Comparison of ENCODE assay signal across 19 cellular contexts in the genomic region with DNA sequence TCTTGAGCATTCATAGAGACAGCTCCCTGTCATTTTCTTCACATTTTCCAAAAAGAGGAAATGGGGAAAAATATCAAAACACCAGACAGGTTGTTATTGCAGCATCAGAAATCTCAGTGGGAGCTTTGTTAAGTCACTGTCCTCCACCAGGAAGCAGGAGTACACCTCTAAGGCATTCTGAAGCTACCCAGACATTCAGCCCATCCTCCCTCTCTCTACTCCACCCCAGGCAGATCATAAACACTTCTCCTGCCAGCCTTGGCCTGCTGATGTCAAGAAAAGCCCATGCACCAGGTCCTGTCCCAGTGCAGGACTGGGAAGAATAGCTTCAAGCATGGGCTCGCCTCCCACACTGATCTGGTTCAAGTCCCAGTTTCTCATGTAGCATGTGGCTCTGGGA.
DNase-seq lines count a peak whose midpoint lies in the region; ATAC-seq and TF ChIP-seq lines count a peak whose summit lies in the region.
"Had no signal": no experiment of that assay in that cellular context is flagged by ENCODE, and none has a peak within 500 bp of the region (broad histone marks: within the 10 kb centered on the region; RNA-seq: fewer than 3 reads in every experiment).

No MANE protein-coding gene starts in this region.

- H3K27me3 Mint-ChIP-seq in activated CD4-positive, alpha-beta T cell treated with anti-CD3 and anti-CD28 coated beads, Interleukin-2, amount 10 ng/mL, durations not matched to agents 24 days and 14 days, result no peaks in the 10 kb centered on the region
- H3K27me3 Mint-ChIP-seq in CD4-positive, alpha-beta T cell, result no peaks in the 10 kb centered on the region
- H3K27me3 Mint-ChIP-seq in T-helper 2 cell treated with Interferon-gamma antibody and Interleukin-4, amounts not matched to agents 5 μg/mL and 100 μg/mL, for 36 hours (ENCODE audit: low read depth), result no peaks in the 10 kb centered on the region
- H3K27me3 Mint-ChIP-seq in activated naive CD8-positive, alpha-beta T cell treated with anti-CD3 and anti-CD28 coated beads, Interleukin-2, amount 50 U/mL, for 24 hours, result no peaks in the 10 kb centered on the region

- H3K79me2 ChIP-seq in osteoblast (ENCODE audit: insufficient read depth, low read length), result no peaks in the 10 kb centered on the region

- H3K4me2 ChIP-seq in osteoblast (ENCODE audit: insufficient read depth, low read length), result no peak overlapping the region

- no peak for TF ChIP-seq CTCF in CD4-positive, alpha-beta T cell (IDR thresholded peaks at IDR 0.05)
- no peak for TF ChIP-seq CTCF in osteoblast (IDR thresholded peaks at IDR 0.05; ENCODE audit: extremely low read depth, low read depth, low read length)

- H3K4me1 ChIP-seq in osteoblast (ENCODE audit: insufficient read depth, low read length), result no peaks in the 10 kb centered on the region
- H3K4me1 ChIP-seq: thyroid gland had no signal

- peaks cover 34% of the 10 kb centered on the region for H3K4me1 Mint-ChIP-seq in activated CD4-positive, alpha-beta T cell treated with anti-CD3 and anti-CD28 coated beads, Interleukin-2, amount 10 ng/mL, durations not matched to agents 24 days and 14 days
- H3K4me1 Mint-ChIP-seq in CD4-positive, alpha-beta T cell (ENCODE audit: low read depth), result peaks cover 85% of the 10 kb centered on the region
- peaks cover 41% of the 10 kb centered on the region for H3K4me1 Mint-ChIP-seq in T-helper 2 cell treated with Interferon-gamma antibody and Interleukin-4, amounts not matched to agents 5 μg/mL and 100 μg/mL, for 36 hours (ENCODE audit: low read depth)
- H3K4me1 Mint-ChIP-seq in activated naive CD8-positive, alpha-beta T cell treated with anti-CD3 and anti-CD28 coated beads, Interleukin-2, amount 50 U/mL, for 24 hours, result peaks cover 47% of the 10 kb centered on the region

- POLR2A ChIA-PET in CD4-positive, alpha-beta T cell (lab: Charles Lee), result interaction anchor here (0.6 to 5.4 kb wide), 13 partner anchors 17 to 1277 kb away, joined by 3 to 44 read pairs (median 4); partner anchors contain the start of gene BCL11B

- no peak overlapping the region for H3K4me3 ChIP-seq in osteoblast (ENCODE audit: insufficient read depth, low read length)
- H3K4me3 ChIP-seq: GM23248, thyroid gland had no signal

- H3K27me3 ChIP-seq in CD4-positive, alpha-beta T cell (ENCODE audit: control insufficient read depth, insufficient read depth, low read length), result no peaks in the 10 kb centered on the region
- no peaks in the 10 kb centered on the region for H3K27me3 ChIP-seq in osteoblast (ENCODE audit: insufficient read depth, low read length)
- H3K27me3 ChIP-seq: thyroid gland had no signal

- CTCF ChIA-PET in CD4-positive, alpha-beta T cell (lab: Charles Lee), result interaction anchor here (1.0 to 1.6 kb wide), 3 partner anchors 14 to 22 kb away, joined by 3 to 10 read pairs (median 3); no protein-coding TSS in a partner anchor

- H3K36me3 ChIP-seq in osteoblast (ENCODE audit: insufficient read depth, low read length), result no peaks in the 10 kb centered on the region
- H3K36me3 ChIP-seq: thyroid gland had no signal

- no peaks in the 10 kb centered on the region for H3K9me3 ChIP-seq in CD4-positive, alpha-beta T cell (ENCODE audit: control insufficient read depth, low read length)
- H3K9me3 ChIP-seq in osteoblast (ENCODE audit: low read depth, low read length), result no peaks in the 10 kb centered on the region
- H3K9me3 ChIP-seq: thyroid gland had no signal

- H4K20me1 ChIP-seq in osteoblast (ENCODE audit: insufficient read depth, low read length), result no peaks in the 10 kb centered on the region

- peaks cover 14% of the 10 kb centered on the region for H3K9me3 Mint-ChIP-seq in activated CD4-positive, alpha-beta T cell treated with anti-CD3 and anti-CD28 coated beads, Interleukin-2, amount 10 ng/mL, durations not matched to agents 24 days and 14 days
- peaks cover 2% of the 10 kb centered on the region for H3K9me3 Mint-ChIP-seq in CD4-positive, alpha-beta T cell
- peaks cover 4% of the 10 kb centered on the region for H3K9me3 Mint-ChIP-seq in T-helper 2 cell treated with Interferon-gamma antibody and Interleukin-4, amounts not matched to agents 5 μg/mL and 100 μg/mL, for 36 hours
- peaks cover 8% of the 10 kb centered on the region for H3K9me3 Mint-ChIP-seq in activated naive CD8-positive, alpha-beta T cell treated with anti-CD3 and anti-CD28 coated beads, Interleukin-2, amount 50 U/mL, for 24 hours

- no peak overlapping the region for H2AFZ ChIP-seq in osteoblast (ENCODE audit: low read length)
- H2AFZ ChIP-seq: GM23248 had no signal

- peak; percentile 33 for ATAC-seq in CD4-positive, alpha-beta T cell (ENCODE audit: poor library complexity)
- no peak for ATAC-seq in activated naive CD8-positive, alpha-beta T cell treated with anti-CD3 and anti-CD28 coated beads, Interleukin-2, amount 50 U/mL, for 24 hours
- ATAC-seq: sciatic nerve had no signal

- peak overlapping the region; percentile 84 for H3K27ac Mint-ChIP-seq in activated CD4-positive, alpha-beta T cell treated with anti-CD3 and anti-CD28 coated beads, Interleukin-2, amount 10 ng/mL, durations not matched to agents 24 days and 14 days
- peak overlapping the region; percentile 93 for H3K27ac Mint-ChIP-seq in CD4-positive, alpha-beta T cell
- H3K27ac Mint-ChIP-seq in T-helper 2 cell treated with Interferon-gamma antibody and Interleukin-4, amounts not matched to agents 5 μg/mL and 100 μg/mL, for 36 hours, result peak overlapping the region; percentile 71
- peak overlapping the region; percentile 87 for H3K27ac Mint-ChIP-seq in activated naive CD8-positive, alpha-beta T cell treated with anti-CD3 and anti-CD28 coated beads, Interleukin-2, amount 50 U/mL, for 24 hours
- H3K27ac Mint-ChIP-seq: progenitor cell of endocrine pancreas had no signal

- H3K27ac ChIP-seq in CD4-positive, alpha-beta T cell (ENCODE audit: low read depth, low read length), result peak overlapping the region; percentile 56
- no peak overlapping the region for H3K27ac ChIP-seq in osteoblast (ENCODE audit: low read depth, low read length)
- H3K27ac ChIP-seq: GM23248, thyroid gland had no signal

- intact Hi-C loops in activated CD4-positive, alpha-beta T cell treated with anti-CD3 and anti-CD28 coated beads, Interleukin-2, amount 10 ng/mL, durations not matched to agents 24 days and 14 days (cut with micrococcal nuclease), result no loop called here
- intact Hi-C loops in CD4-positive, alpha-beta T cell (cut with DNase I, micrococcal nuclease), result loop anchor here (2.0 to 5.0 kb wide), 2 partner anchors 23 to 232 kb away; no protein-coding TSS in a partner anchor

- H3K4me3 Mint-ChIP-seq in activated CD4-positive, alpha-beta T cell treated with anti-CD3 and anti-CD28 coated beads, Interleukin-2, amount 10 ng/mL, durations not matched to agents 24 days and 14 days, result peak overlapping the region; percentile 46
- H3K4me3 Mint-ChIP-seq in CD4-positive, alpha-beta T cell, result peak overlapping the region; percentile 78
- H3K4me3 Mint-ChIP-seq in T-helper 2 cell treated with Interferon-gamma antibody and Interleukin-4, amounts not matched to agents 5 μg/mL and 100 μg/mL, for 36 hours, result peak overlapping the region; percentile 38
- H3K4me3 Mint-ChIP-seq in activated naive CD8-positive, alpha-beta T cell treated with anti-CD3 and anti-CD28 coated beads, Interleukin-2, amount 50 U/mL, for 24 hours, result no peak overlapping the region

- peaks cover 4% of the 10 kb centered on the region for H3K36me3 Mint-ChIP-seq in activated CD4-positive, alpha-beta T cell treated with anti-CD3 and anti-CD28 coated beads, Interleukin-2, amount 10 ng/mL, durations not matched to agents 24 days and 14 days (ENCODE audit: low read depth)
- no peaks in the 10 kb centered on the region for H3K36me3 Mint-ChIP-seq in CD4-positive, alpha-beta T cell (ENCODE audit: low read depth)
- peaks cover 5% of the 10 kb centered on the region for H3K36me3 Mint-ChIP-seq in T-helper 2 cell treated with Interferon-gamma antibody and Interleukin-4, amounts not matched to agents 5 μg/mL and 100 μg/mL, for 36 hours (ENCODE audit: low read depth)
- H3K36me3 Mint-ChIP-seq in activated naive CD8-positive, alpha-beta T cell treated with anti-CD3 and anti-CD28 coated beads, Interleukin-2, amount 50 U/mL, for 24 hours (ENCODE audit: low read depth), result no peaks in the 10 kb centered on the region

- no peak for DNase-seq in activated CD4-positive, alpha-beta T cell treated with anti-CD3 and anti-CD28 coated beads, Interleukin-2, amount 10 ng/mL, durations not matched to agents 24 days and 14 days
- DNase-seq in activated CD4-positive, alpha-beta T cell treated with anti-CD3 and anti-CD28 coated beads for 4 hours, result no peak
- no peak for DNase-seq in CD4-positive, alpha-beta T cell
- no peak for DNase-seq in T-helper 2 cell treated with Interferon-gamma antibody and Interleukin-4, amounts not matched to agents 5 μg/mL and 100 μg/mL, for 36 hours (ENCODE audit: low spot score)
- no peak for DNase-seq in activated naive CD8-positive, alpha-beta T cell treated with anti-CD3 and anti-CD28 coated beads, Interleukin-2, amount 50 U/mL, for 24 hours
- DNase-seq in osteoblast (ENCODE audit: insufficient read length, low spot score, missing footprints), result no peak
- DNase-seq in RPMI8226, result no peak
- no peak for DNase-seq in NCI-H1694 treated with DMSO at 0.1 percent for 48 hours (lab: John Stamatoyannopoulos, UW)
- DNase-seq: 8988T; central memory CD4-positive, alpha-beta T cell; GM23248; Karpas-422; NCI-H1436; NCI-H446; NCI-H82; stimulated activated naive CD4-positive, alpha-beta T cell treated with Interleukin-2 at 50 U/mL for 16 hours; thyroid gland had no signal
